37 cellular contexts compared by ENCODE assay signal in the genomic region with DNA sequence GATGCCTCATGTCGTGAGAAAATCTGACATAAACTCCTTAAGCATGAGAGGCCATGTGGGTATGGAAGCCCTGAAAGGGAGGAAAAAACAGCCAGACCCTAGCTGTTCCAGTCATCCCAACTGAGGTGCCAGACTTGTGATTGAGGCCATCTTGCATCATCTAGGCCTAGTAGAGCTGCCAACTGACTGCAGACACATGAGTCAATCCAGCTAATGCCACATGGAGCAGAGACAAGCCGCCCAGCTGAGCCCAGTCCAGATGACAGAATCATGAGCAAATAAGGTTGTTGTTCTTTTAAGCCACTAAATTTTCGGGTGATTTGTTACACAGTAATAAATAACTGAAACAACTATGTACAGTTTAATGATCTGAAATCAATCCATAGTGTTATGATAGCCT.
DNase-seq lines count a peak whose midpoint lies in the region; ATAC-seq, FAIRE-seq and TF ChIP-seq lines count a peak whose summit lies in the region.
"Had no signal": no experiment of that assay in that cellular context is flagged by ENCODE, and none has a peak within 500 bp of the region (broad histone marks: within the 10 kb centered on the region; RNA-seq: fewer than 3 reads in every experiment).

No MANE protein-coding gene starts in this region.

- H3K27ac ChIP-seq in RWPE2 (ENCODE audit: poor library complexity, severe bottlenecking) (no peak overlapping the region), foreskin keratinocyte (no peak overlapping the region), tibial nerve (no peak overlapping the region)
- H3K27ac ChIP-seq: dorsolateral prefrontal cortex, neutrophil, thyroid gland, vagina had no signal

- DNase-seq in A172 (ENCODE audit: low spot score): peak; percentile 58
- no peak for DNase-seq in HTR-8/SVneo (ENCODE audit: insufficient read length, low spot score)
- DNase-seq in RWPE2 (ENCODE audit: low spot score): no peak
- peak in 1 of 2 donors; percentile 60 for DNase-seq in foreskin keratinocyte
- no peak for DNase-seq in tibial nerve (ENCODE audit: low spot score in 2 of 2)
- DNase-seq: activated CD4-positive, alpha-beta memory T cell treated with anti-CD3 and anti-CD28 coated beads for 36 hours; activated CD4-positive, alpha-beta T cell treated with anti-CD3 and anti-CD28 coated beads for 1 hour; activated naive CD4-positive, alpha-beta T cell treated with anti-CD3 and anti-CD28 coated beads for 36 hours; AML-193; amniotic stem cell; Calu3; CD4-positive, CD25-positive, alpha-beta regulatory T cell; cerebellar nuclear complex; dorsolateral prefrontal cortex; left ventricle myocardium superior; naive thymus-derived CD4-positive, alpha-beta T cell; NCI-H1092 treated with DMSO at 0.1 percent for 48 hours; NCI-H187; NCI-H524; PC-3; posterior cingulate gyrus; right cardiac atrium; Right ventricle myocardium superior; stimulated activated CD8-positive, alpha-beta memory T cell treated with anti-CD3 and anti-CD28 coated beads, Interleukin-4, amount 100 ng/mL, for 48 hours; thyroid gland had no signal

- WGBS in tibial nerve, 2 donors: 68 to 78% methylated on average over 3 of the region's 3 CpGs

- H3K9me3 ChIP-seq in RWPE2 (ENCODE audit: severe bottlenecking) (peaks cover 12% of the 10 kb centered on the region), tibial nerve (no peaks in the 10 kb centered on the region)
- H3K9me3 ChIP-seq: HAP-1, neutrophil, thyroid gland, vagina had no signal

- H3K4me1 ChIP-seq in RWPE2 (ENCODE audit: insufficient read depth, poor library complexity, severe bottlenecking): peaks cover 12% of the 10 kb centered on the region
- H3K4me1 ChIP-seq in foreskin keratinocyte: peaks cover 13% of the 10 kb centered on the region
- no peaks in the 10 kb centered on the region for H3K4me1 ChIP-seq in tibial nerve
- H3K4me1 ChIP-seq: HAP-1, thyroid gland, vagina had no signal

- TF ChIP-seq CTCF in RWPE2 (IDR thresholded peaks at IDR 0.05; ENCODE audit: poor library complexity, severe bottlenecking) (no peak), foreskin keratinocyte (conservative IDR thresholded peaks at IDR 0.05) (no peak), tibial nerve (IDR thresholded peaks at IDR 0.05) (no peak)

- no peaks in the 10 kb centered on the region for H3K36me3 Mint-ChIP-seq in activated T-helper 17 cell treated with anti-CD3 and anti-CD28 coated beads, Interleukin-2, amount 50 U/mL, for 72 hours (ENCODE audit: low read depth)
- H3K36me3 Mint-ChIP-seq: activated CD4-positive, alpha-beta memory T cell treated with anti-CD3 and anti-CD28 coated beads for 36 hours; brain; CD4-positive, CD25-positive, alpha-beta regulatory T cell; naive thymus-derived CD4-positive, alpha-beta T cell had no signal

- peaks cover 9% of the 10 kb centered on the region for H3K27me3 Mint-ChIP-seq in activated T-helper 17 cell treated with anti-CD3 and anti-CD28 coated beads, Interleukin-2, amount 50 U/mL, for 72 hours
- H3K27me3 Mint-ChIP-seq: activated CD4-positive, alpha-beta memory T cell treated with anti-CD3 and anti-CD28 coated beads for 36 hours; CD4-positive, CD25-positive, alpha-beta regulatory T cell; stimulated activated naive CD8-positive, alpha-beta T cell treated with anti-CD3 and anti-CD28 coated beads, Interleukin-15, Interleukin-2, amounts not matched to agents 100 ng/mL and 50 ng/mL, for 24 hours had no signal

- ATAC-seq in RWPE2 (ENCODE audit: low read depth): 0 out of 3 replicates have a peak, but pooled peaks have one; percentile 11
- peak; percentile 72 for ATAC-seq in foreskin keratinocyte
- no peak for ATAC-seq in activated T-helper 17 cell treated with anti-CD3 and anti-CD28 coated beads, Interleukin-2, amount 50 U/mL, for 72 hours (replicated peaks)
- ATAC-seq in GM19351 (IDR thresholded peaks at IDR 0.05; ENCODE audit: unreplicated experiment): no peak
- no peak for ATAC-seq in HG02884 (IDR thresholded peaks at IDR 0.05; ENCODE audit: unreplicated experiment)
- ATAC-seq: GM12878; left ventricle myocardium superior; naive thymus-derived CD4-positive, alpha-beta T cell; PC-3; right cardiac atrium had no signal

- H3K9me3 Mint-ChIP-seq in activated T-helper 17 cell treated with anti-CD3 and anti-CD28 coated beads, Interleukin-2, amount 50 U/mL, for 72 hours: peaks cover 6% of the 10 kb centered on the region
- H3K9me3 Mint-ChIP-seq: activated CD4-positive, alpha-beta memory T cell treated with anti-CD3 and anti-CD28 coated beads for 36 hours; brain had no signal

- TF ChIP-seq EP300 in tibial nerve (IDR thresholded peaks at IDR 0.05): no peak

- H3K4me3 Mint-ChIP-seq in activated T-helper 17 cell treated with anti-CD3 and anti-CD28 coated beads, Interleukin-2, amount 50 U/mL, for 72 hours: no peak overlapping the region
- H3K4me3 Mint-ChIP-seq: activated CD4-positive, alpha-beta memory T cell treated with anti-CD3 and anti-CD28 coated beads for 36 hours; activated naive CD4-positive, alpha-beta T cell treated with anti-CD3 and anti-CD28 coated beads for 36 hours; brain; CD4-positive, CD25-positive, alpha-beta regulatory T cell; naive thymus-derived CD4-positive, alpha-beta T cell; stimulated activated naive CD8-positive, alpha-beta T cell treated with anti-CD3 and anti-CD28 coated beads, Interleukin-15, Interleukin-2, amounts not matched to agents 100 ng/mL and 50 ng/mL, for 24 hours; T-helper 2 cell treated with Interferon-gamma antibody and Interleukin-4, amounts not matched to agents 5 μg/mL and 100 μg/mL, for 36 hours had no signal

- H3K4me3 ChIP-seq in RWPE2 (ENCODE audit: severe bottlenecking) (no peak overlapping the region), tibial nerve (no peak overlapping the region)
- H3K4me3 ChIP-seq: dorsolateral prefrontal cortex, GM12878, HAP-1, thyroid gland, vagina had no signal

- no peaks in the 10 kb centered on the region for H3K27me3 ChIP-seq in RWPE2 (ENCODE audit: insufficient read depth, poor library complexity, severe bottlenecking)
- H3K27me3 ChIP-seq in foreskin keratinocyte: no peaks in the 10 kb centered on the region
- H3K27me3 ChIP-seq in tibial nerve: no peaks in the 10 kb centered on the region
- H3K27me3 ChIP-seq: neutrophil, thyroid gland, vagina had no signal

- TF ChIP-seq POLR2A in tibial nerve (IDR thresholded peaks at IDR 0.05): no peak

- no peak overlapping the region for H3K27ac Mint-ChIP-seq in activated T-helper 17 cell treated with anti-CD3 and anti-CD28 coated beads, Interleukin-2, amount 50 U/mL, for 72 hours
- H3K27ac Mint-ChIP-seq: activated CD4-positive, alpha-beta memory T cell treated with anti-CD3 and anti-CD28 coated beads for 36 hours; activated naive CD4-positive, alpha-beta T cell treated with anti-CD3 and anti-CD28 coated beads for 36 hours; brain; CD4-positive, CD25-positive, alpha-beta regulatory T cell; naive thymus-derived CD4-positive, alpha-beta T cell; stimulated activated naive CD8-positive, alpha-beta T cell treated with anti-CD3 and anti-CD28 coated beads, Interleukin-15, Interleukin-2, amounts not matched to agents 100 ng/mL and 50 ng/mL, for 24 hours; T-helper 2 cell treated with Interferon-gamma antibody and Interleukin-4, amounts not matched to agents 5 μg/mL and 100 μg/mL, for 36 hours had no signal

- no peaks in the 10 kb centered on the region for H3K36me3 ChIP-seq in RWPE2 (ENCODE audit: low read depth)
- no peaks in the 10 kb centered on the region for H3K36me3 ChIP-seq in tibial nerve
- H3K36me3 ChIP-seq: HAP-1, neutrophil, thyroid gland, vagina had no signal

- H3K4me1 Mint-ChIP-seq in activated T-helper 17 cell treated with anti-CD3 and anti-CD28 coated beads, Interleukin-2, amount 50 U/mL, for 72 hours: no peaks in the 10 kb centered on the region
- H3K4me1 Mint-ChIP-seq: brain; CD4-positive, CD25-positive, alpha-beta regulatory T cell had no signal

- peak; percentile 33 for FAIRE-seq in HTR-8/SVneo (lab: Jason Lieb, UNC)
- FAIRE-seq: A204.1, endometrium, GM12878 had no signal

Comparison
In these comparisons a context has a peak if more than half of its experiments do, and no peak if none do; other contexts are left out.
1. ATAC-seq: peak in RWPE2 (single experiment) and foreskin keratinocyte (single experiment); none in activated T-helper 17 cell treated with anti-CD3 and anti-CD28 coated beads, Interleukin-2, amount 50 U/mL, for 72 hours (single experiment), GM19351 (single experiment) and HG02884 (single experiment).